Comparison of ENCODE assay signal across 18 cellular contexts in genomic region chrX:44032479-44032878, GRCh38. TPM values are rescaled to one million over a fixed set of nuclear protein-coding genes. Genes with fewer than 3 reads are reported as not detected.
DNase-seq lines count a peak whose midpoint lies in the region; ATAC-seq and TF ChIP-seq lines count a peak whose summit lies in the region.
"Had no signal": no experiment of that assay in that cellular context is flagged by ENCODE, and none has a peak within 500 bp of the region (broad histone marks: within the 10 kb centered on the region; RNA-seq: fewer than 3 reads in every experiment).

No MANE protein-coding gene starts in this region.

- H3K18ac ChIP-seq in mesenchymal stem cell (ENCODE audit: low read depth in 1 of 2, low read length in 2 of 2), result no peak overlapping the region

- H3K9me3 Mint-ChIP-seq in CD8-positive, alpha-beta memory T cell, result no peaks in the 10 kb centered on the region
- H3K9me3 Mint-ChIP-seq in activated CD8-positive, alpha-beta T cell treated with anti-CD3 and anti-CD28 coated beads, Interleukin-2, amount 10 ng/mL, durations not matched to agents 7 days and 5 days (ENCODE audit: insufficient read depth), result no peaks in the 10 kb centered on the region
- H3K9me3 Mint-ChIP-seq in immature natural killer cell, result no peaks in the 10 kb centered on the region

- H4K8ac ChIP-seq in mesenchymal stem cell (ENCODE audit: low read length), result no peak overlapping the region

- peak overlapping the region; percentile 3 to 75 (median 37) for H3K27ac Mint-ChIP-seq in CD8-positive, alpha-beta memory T cell
- peak overlapping the region; percentile 56 for H3K27ac Mint-ChIP-seq in activated CD8-positive, alpha-beta T cell treated with anti-CD3 and anti-CD28 coated beads, Interleukin-2, amount 10 ng/mL, durations not matched to agents 7 days and 5 days
- peak overlapping the region; percentile 23 to 83 (median 52) for H3K27ac Mint-ChIP-seq in immature natural killer cell
- H3K27ac Mint-ChIP-seq: H9 had no signal

- H3K4me1 ChIP-seq in BLaER1, result peaks cover 16% of the 10 kb centered on the region
- H3K4me1 ChIP-seq in CD8-positive, alpha-beta memory T cell (ENCODE audit: insufficient read depth, low read length), result peaks cover 13% of the 10 kb centered on the region
- H3K4me1 ChIP-seq in mesenchymal stem cell (ENCODE audit: control insufficient read depth, insufficient read depth, low read depth, low read length), result no peaks in the 10 kb centered on the region

- H2AK5ac ChIP-seq in mesenchymal stem cell (ENCODE audit: low read length, severe bottlenecking), result no peak overlapping the region

- no peak overlapping the region for H2BK12ac ChIP-seq in mesenchymal stem cell (ENCODE audit: low read length in 2 of 2)

- no peak overlapping the region for H3K14ac ChIP-seq in mesenchymal stem cell (ENCODE audit: low read length in 2 of 2)

- H3K4me3 ChIP-seq in BLaER1 (no peak overlapping the region), mesenchymal stem cell (ENCODE audit: insufficient read depth in 1 of 2, low read depth in 1 of 2, low read length in 2 of 2) (no peak overlapping the region)
- H3K4me3 ChIP-seq in CD8-positive, alpha-beta memory T cell (ENCODE audit: low read length), result no peak overlapping the region

- H3K36me3 ChIP-seq in BLaER1 (no peaks in the 10 kb centered on the region), mesenchymal stem cell (ENCODE audit: control insufficient read depth in 1 of 2, insufficient read depth in 2 of 2, low read depth in 1 of 2, low read length in 2 of 2) (no peaks in the 10 kb centered on the region)
- H3K36me3 ChIP-seq in CD8-positive, alpha-beta memory T cell (ENCODE audit: insufficient read depth, low read length), result no peaks in the 10 kb centered on the region

- peak overlapping the region in 3 of 7 donors; percentile 3 to 51 (median 25) for H3K4me3 Mint-ChIP-seq in CD8-positive, alpha-beta memory T cell
- no peak overlapping the region for H3K4me3 Mint-ChIP-seq in activated CD8-positive, alpha-beta T cell treated with anti-CD3 and anti-CD28 coated beads, Interleukin-2, amount 10 ng/mL, durations not matched to agents 7 days and 5 days
- H3K4me3 Mint-ChIP-seq in immature natural killer cell, result peak overlapping the region; percentile 1 to 71 (median 49)
- H3K4me3 Mint-ChIP-seq: H9 had no signal

- POLR2A ChIA-PET in CD8-positive, alpha-beta memory T cell (lab: Charles Lee), result no interaction called here
- POLR2A ChIA-PET in activated CD8-positive, alpha-beta T cell treated with anti-CD3 and anti-CD28 coated beads, Interleukin-2, amount 10 ng/mL, durations not matched to agents 7 days and 5 days (lab: Charles Lee), result no interaction called here

- no peak overlapping the region for H2AFZ ChIP-seq in mesenchymal stem cell (ENCODE audit: low read depth, low read length)

- H3K9me3 ChIP-seq in BLaER1 (peaks cover 11% of the 10 kb centered on the region; the same call in 1 of the 2 replicates), mesenchymal stem cell (ENCODE audit: control insufficient read depth, low read length) (no peaks in the 10 kb centered on the region)
- H3K9me3 ChIP-seq in CD8-positive, alpha-beta memory T cell (ENCODE audit: low read length), result no peaks in the 10 kb centered on the region

- H3K9ac ChIP-seq in BLaER1 (no peak overlapping the region), mesenchymal stem cell (ENCODE audit: low read length) (no peak overlapping the region)

- no peak overlapping the region for H2BK5ac ChIP-seq in mesenchymal stem cell (ENCODE audit: low read depth, low read length, poor library complexity, severe bottlenecking)

- no peak overlapping the region for H2BK15ac ChIP-seq in mesenchymal stem cell (ENCODE audit: low read depth, poor library complexity, severe bottlenecking)

- no peaks in the 10 kb centered on the region for H3K36me3 Mint-ChIP-seq in CD8-positive, alpha-beta memory T cell
- no peaks in the 10 kb centered on the region for H3K36me3 Mint-ChIP-seq in activated CD8-positive, alpha-beta T cell treated with anti-CD3 and anti-CD28 coated beads, Interleukin-2, amount 10 ng/mL, durations not matched to agents 7 days and 5 days (ENCODE audit: low read depth)
- H3K36me3 Mint-ChIP-seq in immature natural killer cell, result no peaks in the 10 kb centered on the region

- H3K27me3 ChIP-seq in BLaER1 (no peaks in the 10 kb centered on the region), mesenchymal stem cell (ENCODE audit: control insufficient read depth in 1 of 2, insufficient read depth in 1 of 2, low read length in 2 of 2) (peaks cover 0 to 20% of the 10 kb centered on the region in 2 experiments)
- no peaks in the 10 kb centered on the region for H3K27me3 ChIP-seq in CD8-positive, alpha-beta memory T cell (ENCODE audit: insufficient read depth, low read length, poor library complexity, severe bottlenecking)

- H3K27me3 Mint-ChIP-seq in CD8-positive, alpha-beta memory T cell, result peaks cover 0 to 3% of the 10 kb centered on the region in 2 donors
- H3K27me3 Mint-ChIP-seq in activated CD8-positive, alpha-beta T cell treated with anti-CD3 and anti-CD28 coated beads, Interleukin-2, amount 10 ng/mL, durations not matched to agents 7 days and 5 days (ENCODE audit: low read depth), result no peaks in the 10 kb centered on the region
- H3K27me3 Mint-ChIP-seq in immature natural killer cell (ENCODE audit: low read depth in 3 of 3), result peaks cover 0 to 2% (median 0%) of the 10 kb centered on the region in 3 donors

- no peak for DNase-seq in CD8-positive, alpha-beta memory T cell
- DNase-seq in activated CD8-positive, alpha-beta T cell treated with anti-CD3 and anti-CD28 coated beads, Interleukin-2, amount 10 ng/mL, durations not matched to agents 7 days and 5 days, result no peak
- DNase-seq in immature natural killer cell (no peak), mesenchymal stem cell (no peak), NCI-H345 treated with DMSO at 0.1 percent for 48 hours (lab: John Stamatoyannopoulos, UW; ENCODE audit: unreplicated experiment) (no peak), NCI-H128 (lab: John Stamatoyannopoulos, UW; ENCODE audit: unreplicated experiment) (no peak)
- DNase-seq: AML-193, DMS 273 treated with DMSO at 0.1 percent for 48 hours, H9, Karpas-422, NCI-H1436, NCI-H2081 treated with DMSO at 0.1 percent for 48 hours, NCI-H226, NCI-H526 treated with DMSO at 0.1 percent for 48 hours, SIG-M5 had no signal

- no peak overlapping the region for H3K27ac ChIP-seq in BLaER1
- no peak overlapping the region for H3K27ac ChIP-seq in CD8-positive, alpha-beta memory T cell (ENCODE audit: low read depth, low read length)
- H3K27ac ChIP-seq in mesenchymal stem cell (ENCODE audit: low read length, poor library complexity, severe bottlenecking), result no peak overlapping the region

- no peak for ATAC-seq in activated CD8-positive, alpha-beta T cell treated with anti-CD3 and anti-CD28 coated beads, Interleukin-2, amount 10 ng/mL, durations not matched to agents 7 days and 5 days
- ATAC-seq in SK-N-SH treated with all-trans-retinoic acid at 6 μM for 48 hours, result no peak

- no peak overlapping the region for H3K4ac ChIP-seq in mesenchymal stem cell (ENCODE audit: low read depth in 1 of 2, low read length in 2 of 2)

- H3K79me1 ChIP-seq in mesenchymal stem cell (replicated peaks; ENCODE audit: low read length, poor library complexity, severe bottlenecking), result no peaks in the 10 kb centered on the region

- H3K4me1 Mint-ChIP-seq in CD8-positive, alpha-beta memory T cell, result peaks cover 17 to 23% (median 22%) of the 10 kb centered on the region in 3 donors
- H3K4me1 Mint-ChIP-seq in activated CD8-positive, alpha-beta T cell treated with anti-CD3 and anti-CD28 coated beads, Interleukin-2, amount 10 ng/mL, durations not matched to agents 7 days and 5 days (ENCODE audit: low read depth), result peaks cover 17% of the 10 kb centered on the region
- H3K4me1 Mint-ChIP-seq in immature natural killer cell, result peaks cover 41 to 44% of the 10 kb centered on the region in 2 donors

- WGBS in mesenchymal stem cell, result 67% methylated on average over 1 of the region's 2 CpGs

- no peak overlapping the region for H2BK120ac ChIP-seq in mesenchymal stem cell (ENCODE audit: low read depth, low read length)

- H3K4me2 ChIP-seq in BLaER1 (peak overlapping the region; percentile 15; the same call in 1 of the 2 replicates), mesenchymal stem cell (ENCODE audit: low read length, poor library complexity, severe bottlenecking) (no peak overlapping the region)

- H4K20me1 ChIP-seq in BLaER1, result no peaks in the 10 kb centered on the region

- H4K91ac ChIP-seq in mesenchymal stem cell (ENCODE audit: low read length), result no peak overlapping the region

- H3K23ac ChIP-seq in mesenchymal stem cell (ENCODE audit: low read length in 2 of 2), result no peak overlapping the region

- CTCF ChIA-PET in CD8-positive, alpha-beta memory T cell (lab: Charles Lee), result no interaction called here
- CTCF ChIA-PET in activated CD8-positive, alpha-beta T cell treated with anti-CD3 and anti-CD28 coated beads, Interleukin-2, amount 10 ng/mL, durations not matched to agents 7 days and 5 days (lab: Charles Lee), result no interaction called here

TF ChIP-seq in SK-N-SH treated with all-trans-retinoic acid at 6 μM for 48 hours, 23 proteins besides CTCF, POLR2A, EP300 and RAD21 (continues in another document):
- TF ChIP-seq PPARA (CRISPR knock-in tag; IDR thresholded peaks at IDR 0.05; ENCODE audit: borderline replicate concordance), result no peak
- TF ChIP-seq PATZ1 (CRISPR knock-in tag; IDR thresholded peaks at IDR 0.05; ENCODE audit: borderline replicate concordance), result no peak

RNA-seq across cellular contexts. Expression of gene NDP, which starts 59.3 kb away (rescaled TPM):
- total RNA-seq in CD8-positive, alpha-beta memory T cell, result not detected
- not detected for polyA plus RNA-seq in CD8-positive, alpha-beta memory T cell
- not detected for total RNA-seq in activated CD8-positive, alpha-beta T cell treated with anti-CD3 and anti-CD28 coated beads, Interleukin-2, amount 10 ng/mL, durations not matched to agents 7 days and 5 days
- not detected for polyA plus RNA-seq in immature natural killer cell
- 0.26 TPM for polyA plus RNA-seq in mesenchymal stem cell (2013, experiment 1 of 2)
- polyA plus RNA-seq in mesenchymal stem cell (2013, experiment 2 of 2), result 0.16 TPM
- total RNA-seq: H9, OCI-LY7 had no signal
